21 cellular contexts compared by ENCODE assay signal in the genomic region with DNA sequence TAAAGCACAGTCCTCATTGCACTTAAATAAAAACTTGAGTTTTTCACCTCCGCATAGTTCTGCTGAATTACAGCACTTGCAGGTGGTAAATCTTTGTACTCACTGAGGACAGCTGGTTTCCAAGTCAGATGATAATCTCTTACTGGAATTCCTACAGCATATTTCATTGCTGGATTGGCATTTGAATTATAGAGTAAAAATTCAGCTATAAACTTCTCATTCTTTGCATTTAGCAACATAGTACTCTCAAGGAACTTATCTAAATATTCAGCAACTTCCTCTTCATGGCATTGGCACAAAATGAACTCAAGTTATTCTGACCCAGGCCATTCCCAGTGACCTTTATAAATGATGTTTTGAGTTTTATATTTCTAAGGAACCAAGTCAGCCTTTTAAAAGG. TPM values are rescaled to one million over a fixed set of nuclear protein-coding genes. Genes with fewer than 3 reads are reported as not detected.
DNase-seq lines count a peak whose midpoint lies in the region; ATAC-seq and TF ChIP-seq lines count a peak whose summit lies in the region.
"Had no signal": no experiment of that assay in that cellular context is flagged by ENCODE, and none has a peak within 500 bp of the region (broad histone marks: within the 10 kb centered on the region; RNA-seq: fewer than 3 reads in every experiment).

No MANE protein-coding gene starts in this region.

- H3K9me2 ChIP-seq in MM.1S (replicated peaks; ENCODE audit: insufficient read depth, low read length), result no peaks in the 10 kb centered on the region

- no peaks in the 10 kb centered on the region for H4K20me1 ChIP-seq in MM.1S (ENCODE audit: insufficient read depth, low read length)
- H4K20me1 ChIP-seq: BLaER1 had no signal

- in situ Hi-C loops in transverse colon (cut with MboI; ENCODE audit: low pct_ligation_motif_present in 1 of 4, low pct_unique_long_range_greater_than_20kb in 1 of 4, low sequenced_read_pairs in 3 of 4), result no loop called here

- no peaks in the 10 kb centered on the region for H3K79me2 ChIP-seq in MM.1S (ENCODE audit: low read length)

- H3K4me3 ChIP-seq in MM.1S (ENCODE audit: low read length) (no peak overlapping the region), choroid plexus epithelial cell (ENCODE audit: low read depth, low read length) (no peak overlapping the region), transverse colon (no peak overlapping the region), lower leg skin (ENCODE audit: low read depth, poor library complexity, severe bottlenecking) (no peak overlapping the region)
- H3K4me3 ChIP-seq in CD8-positive, alpha-beta T cell (ENCODE audit: low read depth, low read length), result no peak overlapping the region
- H3K4me3 ChIP-seq: BLaER1, K562, MG63, SJSA1 had no signal

- H3K4me1 Mint-ChIP-seq in CD8-positive, alpha-beta T cell (ENCODE audit: low read depth), result no peaks in the 10 kb centered on the region

- POLR2A ChIA-PET in CD8-positive, alpha-beta T cell (lab: Charles Lee), result interaction anchor here (1.0 kb wide), 1 partner anchor 11 kb away, joined by 3 read pairs; no protein-coding TSS in a partner anchor

- TF ChIP-seq POLR2A in transverse colon (IDR thresholded peaks at IDR 0.05), result no peak
- TF ChIP-seq POLR2A in lower leg skin (IDR thresholded peaks at IDR 0.05), result no peak

- H3K9ac ChIP-seq in MM.1S (ENCODE audit: low read length), result no peak overlapping the region
- H3K9ac ChIP-seq: BLaER1 had no signal

- H3K27ac Mint-ChIP-seq in CD8-positive, alpha-beta T cell, result no peak overlapping the region
- H3K27ac Mint-ChIP-seq: CD4-positive, alpha-beta T cell had no signal

- H3K9me3 ChIP-seq in MM.1S (replicated peaks; ENCODE audit: insufficient read depth, low read length) (no peaks in the 10 kb centered on the region), transverse colon (no peaks in the 10 kb centered on the region)
- H3K9me3 ChIP-seq in CD8-positive, alpha-beta T cell (ENCODE audit: low read length), result no peaks in the 10 kb centered on the region
- H3K9me3 ChIP-seq: MG63, SJSA1 had no signal

- H3K27me3 Mint-ChIP-seq in CD8-positive, alpha-beta T cell (ENCODE audit: low read depth), result no peaks in the 10 kb centered on the region
- H3K27me3 Mint-ChIP-seq: CD4-positive, alpha-beta T cell had no signal

- 79 to 100% methylated on average over 1 of the region's 1 CpG for WGBS in transverse colon (ENCODE audit: low coverage in 1 of 2), 2 donors
- whole genome bisulfite sequencing in lower leg skin, 2 donors, result 69 to 71% methylated on average over 1 of the region's 1 CpG

- no peak overlapping the region for H2AFZ ChIP-seq in MM.1S (ENCODE audit: low read length)

- no peak for TF ChIP-seq CTCF in MM.1S (IDR thresholded peaks at IDR 0.05; ENCODE audit: low read length)
- no peak for TF ChIP-seq CTCF in choroid plexus epithelial cell (conservative IDR thresholded peaks at IDR 0.05; ENCODE audit: low read depth, low read length)
- no peak for TF ChIP-seq CTCF in transverse colon (IDR thresholded peaks at IDR 0.05)
- TF ChIP-seq CTCF in lower leg skin (IDR thresholded peaks at IDR 0.05), result no peak
- TF ChIP-seq CTCF in CD8-positive, alpha-beta T cell (IDR thresholded peaks at IDR 0.05), result no peak

- DNase-seq in MM.1S (peak; percentile 3), choroid plexus epithelial cell (ENCODE audit: low read depth) (peak; percentile 41), iris pigment epithelial cell (ENCODE audit: low read depth) (peak; percentile 39), transverse colon (no peak), NCI-H2196 (lab: John Stamatoyannopoulos, UW; ENCODE audit: unreplicated experiment) (no peak), lower leg skin (ENCODE audit: low spot score in 2 of 2) (no peak)
- DNase-seq in CD8-positive, alpha-beta T cell, result no peak
- DNase-seq: CD4-positive, alpha-beta T cell; DND-41; H9; MG63; NCI-H1048; NCI-H1417 treated with DMSO at 0.1 percent for 48 hours; NCI-H187 treated with DMSO at 0.1 percent for 48 hours; NCI-H2107; NCI-H524; NCI-H82 had no signal

- no peaks in the 10 kb centered on the region for H3F3A ChIP-seq in MM.1S (ENCODE audit: insufficient read depth, low read length)

- no peaks in the 10 kb centered on the region for H3K27me3 ChIP-seq in MM.1S (replicated peaks; ENCODE audit: insufficient read depth, low read length)
- no peaks in the 10 kb centered on the region for H3K27me3 ChIP-seq in transverse colon
- no peaks in the 10 kb centered on the region for H3K27me3 ChIP-seq in CD8-positive, alpha-beta T cell (ENCODE audit: insufficient read depth, low read length)
- H3K27me3 ChIP-seq: BLaER1, MG63, SJSA1 had no signal

- H3K9me3 Mint-ChIP-seq in CD8-positive, alpha-beta T cell, result peaks cover 19% of the 10 kb centered on the region
- H3K9me3 Mint-ChIP-seq: H9 had no signal

- no peak overlapping the region for H3K4me2 ChIP-seq in MM.1S (ENCODE audit: low read depth, low read length)
- H3K4me2 ChIP-seq: BLaER1 had no signal

- H3K27ac ChIP-seq in MM.1S (ENCODE audit: low read length) (no peak overlapping the region), transverse colon (peak overlapping the region in 3 of 4 donors; percentile 18 to 48 (median 45))
- no peak overlapping the region for H3K27ac ChIP-seq in CD8-positive, alpha-beta T cell (ENCODE audit: low read depth, low read length)
- H3K27ac ChIP-seq: BLaER1, SJSA1 had no signal

- H3K36me3 Mint-ChIP-seq in CD8-positive, alpha-beta T cell, result peaks cover 36% of the 10 kb centered on the region

- TF ChIP-seq EP300 in transverse colon (IDR thresholded peaks at IDR 0.05; ENCODE audit: low read depth), result no peak

- CTCF ChIA-PET in CD8-positive, alpha-beta T cell (lab: Charles Lee), result no interaction called here

- intact Hi-C loops in transverse colon (cut with DNase I; ENCODE audit: low total_unique reads) (no loop called here), lower leg skin (cut with DNase I; ENCODE audit: low total_unique reads) (no loop called here)
- intact Hi-C loops in CD8-positive, alpha-beta T cell (cut with DNase I, micrococcal nuclease), result no loop called here

- ATAC-seq in GM21717 (IDR thresholded peaks at IDR 0.05; ENCODE audit: unreplicated experiment), result no peak
- no peak for ATAC-seq in CD8-positive, alpha-beta T cell
- ATAC-seq: K562 had no signal

- no peak overlapping the region for H3K4me3 Mint-ChIP-seq in CD8-positive, alpha-beta T cell
- H3K4me3 Mint-ChIP-seq: CD4-positive, alpha-beta T cell; H9 had no signal

- H3K4me1 ChIP-seq in MM.1S (ENCODE audit: low read length) (no peaks in the 10 kb centered on the region), transverse colon (no peaks in the 10 kb centered on the region)
- H3K4me1 ChIP-seq in CD8-positive, alpha-beta T cell (ENCODE audit: insufficient read depth, low read length), result no peaks in the 10 kb centered on the region
- H3K4me1 ChIP-seq: BLaER1, SJSA1 had no signal

- no peaks in the 10 kb centered on the region; the same call in 1 of the 2 replicates for H3K36me3 ChIP-seq in MM.1S (replicated peaks; ENCODE audit: insufficient read depth, low read length)
- H3K36me3 ChIP-seq in transverse colon, result peaks cover 0 to 13% (median 2%) of the 10 kb centered on the region in 4 donors
- peaks cover 13% of the 10 kb centered on the region for H3K36me3 ChIP-seq in CD8-positive, alpha-beta T cell (ENCODE audit: insufficient read depth, low read length)

RNA-seq across cellular contexts. Expression of a gene that starts 23.4 kb away (rescaled TPM):
- total RNA-seq in transverse colon, result 10 to 100 TPM in 3 of 4 donors, 1 to 10 TPM in 1; 8.2 to 83.0 (median 29.9) TPM
- total RNA-seq in lower leg skin, result 1 to 10 TPM; 3.7 to 8.5 (median 5.0) TPM
- 10 to 100 TPM; 24.8 to 26.1 TPM for total RNA-seq in CD8-positive, alpha-beta T cell

Comparison
In these comparisons a context has a peak if more than half of its experiments do, and no peak if none do; other contexts are left out.
1. DNase-seq: peak in MM.1S (single experiment), choroid plexus epithelial cell (single experiment) and iris pigment epithelial cell (single experiment); none in transverse colon (single experiment), NCI-H2196 (single experiment), lower leg skin (0 of 2) and CD8-positive, alpha-beta T cell (0 of 7).
2. H3K27ac ChIP-seq: peak in transverse colon (3 of 4); none in MM.1S (single experiment) and CD8-positive, alpha-beta T cell (single experiment).